In the genomic region with DNA sequence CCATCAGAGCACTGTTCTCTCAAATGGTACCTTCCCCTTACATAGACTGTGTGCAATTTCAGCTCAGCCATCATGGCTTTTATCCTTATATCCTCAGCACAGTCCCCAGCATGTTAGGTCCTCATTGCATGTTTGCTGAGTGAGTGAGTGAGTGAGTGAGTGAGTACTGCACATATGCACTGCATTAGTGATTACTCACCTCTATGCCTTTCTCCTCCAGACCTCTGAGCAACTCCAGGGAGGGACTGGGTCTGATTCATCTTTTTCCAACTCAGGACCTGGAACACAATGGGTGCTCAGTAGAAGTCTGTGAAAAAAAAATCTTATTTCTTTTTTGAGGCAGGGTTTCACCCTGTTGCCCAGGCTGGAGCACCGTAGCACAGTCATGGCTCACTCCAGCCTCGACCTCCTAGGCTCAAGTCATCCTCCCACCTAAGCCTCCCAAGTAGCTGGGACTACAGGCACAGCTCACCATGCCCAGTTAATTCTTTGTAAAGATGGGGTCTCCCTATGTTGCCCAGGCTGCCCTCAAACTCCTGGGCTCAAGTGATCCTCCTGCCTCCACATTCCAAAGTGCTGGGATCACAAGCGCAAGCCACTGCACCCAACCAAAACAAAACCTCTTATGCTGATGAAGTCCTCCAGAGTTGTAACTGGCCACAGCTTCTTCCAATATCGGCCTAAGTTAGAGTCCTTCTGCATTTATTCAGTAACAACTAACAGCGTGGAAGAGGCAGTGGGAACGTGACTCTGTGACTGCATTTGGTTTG, we compare ENCODE assay signal across 12 cellular contexts. TPM values are rescaled to one million over a fixed set of nuclear protein-coding genes. Genes with fewer than 3 reads are reported as not detected.
DNase-seq lines count a peak whose midpoint lies in the region; ATAC-seq, FAIRE-seq and TF ChIP-seq lines count a peak whose summit lies in the region.
"Had no signal": no experiment of that assay in that cellular context is flagged by ENCODE, and none has a peak within 500 bp of the region (broad histone marks: within the 10 kb centered on the region; RNA-seq: fewer than 3 reads in every experiment).

No MANE protein-coding gene starts in this region.

- H3K36me3 ChIP-seq in bronchial epithelial cell (ENCODE audit: control insufficient read depth, insufficient read depth, low read length) (no peaks in the 10 kb centered on the region), mesenchymal stem cell (ENCODE audit: control insufficient read depth in 1 of 2, insufficient read depth in 2 of 2, low read depth in 1 of 2, low read length in 2 of 2) (no peaks in the 10 kb centered on the region), aorta (ENCODE audit: control insufficient read depth in 1 of 2, insufficient read depth in 2 of 2, low read length in 1 of 2) (no peaks in the 10 kb centered on the region)
- H3K36me3 ChIP-seq: tibial artery had no signal

- peak; percentile 92 for FAIRE-seq in bronchial epithelial cell (lab: Jason Lieb, UNC)

- H3K4me1 ChIP-seq in mesenchymal stem cell (ENCODE audit: control insufficient read depth, insufficient read depth, low read depth, low read length) (peaks cover 6% of the 10 kb centered on the region), aorta (ENCODE audit: control insufficient read depth in 1 of 2, insufficient read depth in 2 of 2, low read length in 2 of 2) (no peaks in the 10 kb centered on the region)

- H3K79me1 ChIP-seq in mesenchymal stem cell (replicated peaks; ENCODE audit: low read length, poor library complexity, severe bottlenecking) = no peaks in the 10 kb centered on the region

- intact Hi-C loops in aorta (cut with DNase I) = no loop called here

- no peak overlapping the region for H3K4ac ChIP-seq in mesenchymal stem cell (ENCODE audit: low read depth in 1 of 2, low read length in 2 of 2)

- H3K9me3 ChIP-seq in mesenchymal stem cell (ENCODE audit: control insufficient read depth, low read length) = no peaks in the 10 kb centered on the region
- H3K9me3 ChIP-seq in aorta (ENCODE audit: control insufficient read depth, low read length) = no peaks in the 10 kb centered on the region
- H3K9me3 ChIP-seq: tibial artery had no signal

- WGBS in mesenchymal stem cell = 70% methylated on average over 4 of the region's 6 CpGs
- 71 to 78% methylated on average over 6 of the region's 6 CpGs for WGBS in aorta, 2 donors

- ATAC-seq in HG03196 (IDR thresholded peaks at IDR 0.05; ENCODE audit: unreplicated experiment) = no peak
- ATAC-seq in aorta (ENCODE audit: low FRiP score) = no peak
- no peak for ATAC-seq in HG02981 (IDR thresholded peaks at IDR 0.05; ENCODE audit: unreplicated experiment)

- in situ Hi-C loops in Caki2 (cut with HindIII; ENCODE audit: low pct_unique_long_range_greater_than_20kb, low sequenced_read_pairs) = no loop called here

- H3K23ac ChIP-seq in mesenchymal stem cell (ENCODE audit: low read length in 2 of 2) = no peak overlapping the region

- DNase-seq in Caki2 (ENCODE audit: low read depth) (peak; percentile 60), M059J (ENCODE audit: low read depth) (peak; percentile 94), bronchial epithelial cell (ENCODE audit: low read depth) (peak; percentile 99), mesenchymal stem cell (peak; percentile 79), aorta (no peak), NCI-H146 (lab: John Stamatoyannopoulos, UW) (no peak)
- DNase-seq: DMS 273 treated with DMSO at 0.1 percent for 48 hours, NCI-H2227 treated with DMSO at 0.1 percent for 48 hours had no signal

- H3K4me3 ChIP-seq in bronchial epithelial cell (ENCODE audit: low read depth, low read length) (no peak overlapping the region), mesenchymal stem cell (ENCODE audit: insufficient read depth in 1 of 2, low read depth in 1 of 2, low read length in 2 of 2) (peak overlapping the region in 1 of 2 experiments; percentile 17), aorta (ENCODE audit: low read length in 2 of 2) (no peak overlapping the region)
- H3K4me3 ChIP-seq: tibial artery had no signal

- no peak for TF ChIP-seq CTCF in bronchial epithelial cell (IDR thresholded peaks at IDR 0.05; ENCODE audit: insufficient read depth, low read length, severe bottlenecking)

- no peak overlapping the region for H2BK12ac ChIP-seq in mesenchymal stem cell (ENCODE audit: low read length in 2 of 2)

- H4K91ac ChIP-seq in mesenchymal stem cell (ENCODE audit: low read length) = no peak overlapping the region

- H2BK5ac ChIP-seq in mesenchymal stem cell (ENCODE audit: low read depth, low read length, poor library complexity, severe bottlenecking) = no peak overlapping the region

- no peak overlapping the region for H2BK15ac ChIP-seq in mesenchymal stem cell (ENCODE audit: low read depth, poor library complexity, severe bottlenecking)

- peak overlapping the region in 1 of 2 experiments; percentile 48 for H3K14ac ChIP-seq in mesenchymal stem cell (ENCODE audit: low read length in 2 of 2)

- H3K27me3 ChIP-seq in bronchial epithelial cell (ENCODE audit: control insufficient read depth, insufficient read depth, low read length) (no peaks in the 10 kb centered on the region), mesenchymal stem cell (ENCODE audit: control insufficient read depth in 1 of 2, insufficient read depth in 1 of 2, low read length in 2 of 2) (peaks cover 0 to 7% of the 10 kb centered on the region in 2 experiments), aorta (ENCODE audit: control insufficient read depth in 1 of 2, insufficient read depth in 2 of 2, low read length in 1 of 2) (peaks cover 0 to 2% of the 10 kb centered on the region in 2 donors)
- H3K27me3 ChIP-seq: tibial artery had no signal

- no peak overlapping the region for H3K27ac ChIP-seq in mesenchymal stem cell (ENCODE audit: low read length, poor library complexity, severe bottlenecking)
- H3K27ac ChIP-seq in aorta (ENCODE audit: low read depth in 1 of 2, low read length in 2 of 2) = no peak overlapping the region
- H3K27ac ChIP-seq: tibial artery had no signal

- H2BK120ac ChIP-seq in mesenchymal stem cell (ENCODE audit: low read depth, low read length) = no peak overlapping the region

- H4K8ac ChIP-seq in mesenchymal stem cell (ENCODE audit: low read length) = no peak overlapping the region

- H3K9ac ChIP-seq in mesenchymal stem cell (ENCODE audit: low read length) = peak overlapping the region; percentile 82

- no peak overlapping the region for H2AFZ ChIP-seq in mesenchymal stem cell (ENCODE audit: low read depth, low read length)

- H2AK5ac ChIP-seq in mesenchymal stem cell (ENCODE audit: low read length, severe bottlenecking) = no peak overlapping the region

- no peak overlapping the region for H3K4me2 ChIP-seq in mesenchymal stem cell (ENCODE audit: low read length, poor library complexity, severe bottlenecking)

- no peak overlapping the region for H3K18ac ChIP-seq in mesenchymal stem cell (ENCODE audit: low read depth in 1 of 2, low read length in 2 of 2)

RNA-seq across cellular contexts. Expression of gene RNU5D-1, which starts 23.7 kb away (rescaled TPM):
- total RNA-seq in Caki2 (2014; rRNA removed; shearing (Covaris generic); ENCODE audit: low replicate concordance) = not detected in 2 replicates
- not detected in 2 replicates for total RNA-seq in M059J (2014; rRNA removed; shearing (Covaris generic))
- not detected in 2 replicates for total RNA-seq in bronchial epithelial cell
- polyA plus RNA-seq in mesenchymal stem cell (2013, experiment 1 of 2) = not detected
- not detected for polyA plus RNA-seq in mesenchymal stem cell (2013, experiment 2 of 2)
- total RNA-seq in aorta = not detected
- polyA plus RNA-seq in aorta = not detected
- polyA plus RNA-seq: neural cell had no signal

RNA-seq across cellular contexts. Expression of gene KIF2C, which starts 32.3 kb away (rescaled TPM):
- 49.9 and 55.4 TPM in 2 replicates for total RNA-seq in Caki2 (2014; rRNA removed; shearing (Covaris generic); ENCODE audit: low replicate concordance)
- 86.9 and 127 TPM in 2 replicates for total RNA-seq in M059J (2014; rRNA removed; shearing (Covaris generic))
- 0.79 and 1.2 TPM in 2 replicates for total RNA-seq in bronchial epithelial cell
- polyA plus RNA-seq in mesenchymal stem cell (2013, experiment 1 of 2) = 5.2 TPM
- 4.9 TPM for polyA plus RNA-seq in mesenchymal stem cell (2013, experiment 2 of 2)
- 1 to 10 TPM in 1 of 2 donors, under 1 TPM in 1; 0.84 to 3.5 TPM for total RNA-seq in aorta
- polyA plus RNA-seq in aorta = 1 to 10 TPM in 1 of 2 donors, under 1 TPM in 1; 0.75 to 2.3 TPM

RNA-seq across cellular contexts. Expression of gene ARMH1, which starts 32.8 kb away (rescaled TPM):
- not detected in 2 replicates for total RNA-seq in Caki2 (2014; rRNA removed; shearing (Covaris generic); ENCODE audit: low replicate concordance)
- 0.37 and 2.8 TPM in 2 replicates for total RNA-seq in M059J (2014; rRNA removed; shearing (Covaris generic))
- total RNA-seq in bronchial epithelial cell = 0.38 TPM in 1 of 2 replicates, not detected in the other
- 0.76 TPM for polyA plus RNA-seq in mesenchymal stem cell (2013, experiment 1 of 2)
- 0.63 TPM for polyA plus RNA-seq in mesenchymal stem cell (2013, experiment 2 of 2)
- total RNA-seq in aorta = 1 to 10 TPM; 1.5 to 6.7 TPM
- 1 to 10 TPM in 1 of 2 donors, under 1 TPM in 1; 0.63 to 2.0 TPM for polyA plus RNA-seq in aorta

RNA-seq across cellular contexts. Expression of gene TMEM53, which starts 33.0 kb away (rescaled TPM):
- 4.3 and 7.6 TPM in 2 replicates for total RNA-seq in Caki2 (2014; rRNA removed; shearing (Covaris generic); ENCODE audit: low replicate concordance)
- total RNA-seq in M059J (2014; rRNA removed; shearing (Covaris generic)) = 12.7 and 17.0 TPM in 2 replicates
- total RNA-seq in bronchial epithelial cell (6.1 and 8.3 TPM in 2 replicates), aorta (1 to 10 TPM; 5.4 to 6.6 TPM)
- 17.9 TPM for polyA plus RNA-seq in mesenchymal stem cell (2013, experiment 1 of 2)
- 18.1 TPM for polyA plus RNA-seq in mesenchymal stem cell (2013, experiment 2 of 2)
- 1 to 10 TPM; 8.4 to 9.9 TPM for polyA plus RNA-seq in aorta

Comparison
In these comparisons a context has a peak if more than half of its experiments do, and no peak if none do; other contexts are left out.
1. DNase-seq: peak in Caki2 (single experiment), M059J (single experiment), bronchial epithelial cell (single experiment) and mesenchymal stem cell (single experiment); none in aorta (0 of 2) and NCI-H146 (single experiment).
2. RNA of gene KIF2C, which starts 32.3 kb away (total RNA-seq): 86.9 to 127 TPM in M059J and 49.9 to 55.4 TPM in Caki2; 0.84 to 3.5 TPM in aorta and 0.79 to 1.2 TPM in bronchial epithelial cell; every median in the first group is over 10 times any median in the second.